ENCODE assay signal across 8 cellular contexts in genomic region chr1:45750298-45751038, GRCh38. TPM values are rescaled to one million over a fixed set of nuclear protein-coding genes. Genes with fewer than 3 reads are reported as not detected.
A peak's percentile ranks its signal among the peaks of the same experiment; 100 is the strongest.
DNase-seq lines count a peak whose midpoint lies in the region; ATAC-seq and TF ChIP-seq lines count a peak whose summit lies in the region.

IPP (minus strand) TSS chr1:45750653; CDS start chr1:45746411, 4,242 bp downstream.

- TF ChIP-seq POLR2A in GM10847 (IDR thresholded peaks at IDR 0.05; ENCODE audit: extremely low read depth, insufficient read length), result peak; percentile 82

- under 1% methylated on average over 58 of the region's 58 CpGs for WGBS in thymus

- H3K27ac ChIP-seq in osteoblast (ENCODE audit: low read depth, low read length) (peak within 1 kb of the TSS; percentile 95), thymus (ENCODE audit: low read depth) (peak within 1 kb of the TSS; percentile 97)

- peak; percentile 27 for TF ChIP-seq CTCF in osteoblast (IDR thresholded peaks at IDR 0.05; ENCODE audit: extremely low read depth, low read depth, low read length)

- H3K27ac Mint-ChIP-seq in activated naive CD4-positive, alpha-beta T cell treated with anti-CD3 and anti-CD28 coated beads, Interleukin-2, amount 50 U/mL, for 72 hours, result peak within 1 kb of the TSS; percentile 98

- no peaks in the 10 kb centered on the region for H3K36me3 ChIP-seq in osteoblast (ENCODE audit: insufficient read depth, low read length)
- peaks cover 3% of the 10 kb centered on the region for H3K36me3 ChIP-seq in thymus (ENCODE audit: control insufficient read depth, insufficient read depth)

- H3K4me1 ChIP-seq in osteoblast (ENCODE audit: insufficient read depth, low read length), result peaks cover 4% of the 10 kb centered on the region
- peaks cover 2% of the 10 kb centered on the region for H3K4me1 ChIP-seq in thymus (ENCODE audit: control insufficient read depth, insufficient read depth, low read length)

- peak within 1 kb of the TSS; percentile 100 for H2AFZ ChIP-seq in osteoblast (ENCODE audit: low read length)

- ATAC-seq in HG02610 (IDR thresholded peaks at IDR 0.05; ENCODE audit: unreplicated experiment), result peak; percentile 94
- peak; percentile 98 to 99 for ATAC-seq in activated naive CD4-positive, alpha-beta T cell treated with anti-CD3 and anti-CD28 coated beads, Interleukin-2, amount 50 U/mL, for 72 hours

- peaks cover 8 to 19% of the 10 kb centered on the region in 2 donors for H3K9me3 Mint-ChIP-seq in activated naive CD4-positive, alpha-beta T cell treated with anti-CD3 and anti-CD28 coated beads, Interleukin-2, amount 50 U/mL, for 72 hours

- H3K27me3 ChIP-seq in osteoblast (ENCODE audit: insufficient read depth, low read length), result no peaks in the 10 kb centered on the region
- no peaks in the 10 kb centered on the region for H3K27me3 ChIP-seq in thymus (ENCODE audit: control insufficient read depth, insufficient read depth)

- peak within 1 kb of the TSS; percentile 91 for H3K4me2 ChIP-seq in osteoblast (ENCODE audit: insufficient read depth, low read length)

- peaks cover 17% of the 10 kb centered on the region for H3K79me2 ChIP-seq in osteoblast (ENCODE audit: insufficient read depth, low read length)

- peaks cover 11 to 22% of the 10 kb centered on the region in 2 donors for H3K36me3 Mint-ChIP-seq in activated naive CD4-positive, alpha-beta T cell treated with anti-CD3 and anti-CD28 coated beads, Interleukin-2, amount 50 U/mL, for 72 hours

- DNase-seq in NCI-H1092 treated with DMSO at 0.1 percent for 48 hours (lab: John Stamatoyannopoulos, UW), result peak; percentile 100
- DNase-seq in SKM-1 (lab: John Stamatoyannopoulos, UW; ENCODE audit: unreplicated experiment), result peak; percentile 98
- peak; percentile 97 to 98 for DNase-seq in activated naive CD4-positive, alpha-beta T cell treated with anti-CD3 and anti-CD28 coated beads, Interleukin-2, amount 50 U/mL, for 72 hours (ENCODE audit: low spot score in 2 of 2)
- peak; percentile 99 for DNase-seq in glomerular visceral epithelial cell (ENCODE audit: extremely low spot score)
- DNase-seq in osteoblast (ENCODE audit: insufficient read length, low spot score, missing footprints), result peak; percentile 100

- no peaks in the 10 kb centered on the region for H3K9me3 ChIP-seq in osteoblast (ENCODE audit: low read depth, low read length)
- H3K9me3 ChIP-seq in thymus (ENCODE audit: control insufficient read depth), result peaks cover 2% of the 10 kb centered on the region

- peak within 1 kb of the TSS; percentile 83 for H3K4me3 ChIP-seq in osteoblast (ENCODE audit: insufficient read depth, low read length)
- H3K4me3 ChIP-seq in thymus (ENCODE audit: low read length), result peak within 1 kb of the TSS; percentile 59

- H4K20me1 ChIP-seq in osteoblast (ENCODE audit: insufficient read depth, low read length), result no peaks in the 10 kb centered on the region

RNA-seq across cellular contexts. Expression of gene IPP, which starts in this region (rescaled TPM):
- 10 to 100 TPM; 13.8 to 16.3 TPM for total RNA-seq in activated naive CD4-positive, alpha-beta T cell treated with anti-CD3 and anti-CD28 coated beads, Interleukin-2, amount 50 U/mL, for 72 hours
- 14.1 and 16.2 TPM in 2 replicates for total RNA-seq in osteoblast
- 8.9 TPM for polyA plus RNA-seq in thymus

Comparison
In these comparisons a context has a peak if more than half of its experiments do, and no peak if none do; other contexts are left out.
1. Peak in every context shown above with its lines: DNase-seq, ATAC-seq, H3K4me3 ChIP-seq and H3K27ac ChIP-seq.